Comparison of ENCODE assay signal across 8 cellular contexts in genomic region chr7:131108212-131108980, GRCh38.
DNase-seq lines count a peak whose midpoint lies in the region; ATAC-seq lines count a peak whose summit lies in the region.

No MANE protein-coding gene starts in this region.

- H3K27ac Mint-ChIP-seq in activated naive CD4-positive, alpha-beta T cell treated with anti-CD3 and anti-CD28 coated beads, Interleukin-2, amount 50 U/mL, for 24 hours, result peak overlapping the region; percentile 91

- no peaks in the 10 kb centered on the region for H3K27me3 Mint-ChIP-seq in activated naive CD4-positive, alpha-beta T cell treated with anti-CD3 and anti-CD28 coated beads, Interleukin-2, amount 50 U/mL, for 24 hours

- H3K4me3 ChIP-seq in mononuclear cell (ENCODE audit: low read length), result peak overlapping the region; percentile 97

- ATAC-seq in GM21619 (IDR thresholded peaks at IDR 0.05; ENCODE audit: unreplicated experiment), result no peak

- DNase-seq in activated naive CD4-positive, alpha-beta T cell treated with anti-CD3 and anti-CD28 coated beads, Interleukin-2, amount 50 U/mL, for 16 hours, result no peak
- DNase-seq in RKO (ENCODE audit: low spot score), result peak; percentile 81
- peak; percentile 58 to 77 for DNase-seq in dermis microvascular lymphatic vessel endothelial cell (ENCODE audit: low read depth in 2 of 2)
- DNase-seq in GF-D8 (lab: John Stamatoyannopoulos, UW), result no peak
- DNase-seq in NCI-H524 (lab: John Stamatoyannopoulos, UW), result no peak

- no peaks in the 10 kb centered on the region for H3K9me3 Mint-ChIP-seq in activated naive CD4-positive, alpha-beta T cell treated with anti-CD3 and anti-CD28 coated beads, Interleukin-2, amount 50 U/mL, for 24 hours

- H3K9me3 ChIP-seq in mononuclear cell (ENCODE audit: low read depth, low read length), result no peaks in the 10 kb centered on the region

- H3K4me1 ChIP-seq in mononuclear cell (ENCODE audit: insufficient read depth, low read length), result peaks cover 56% of the 10 kb centered on the region

- H3K4me3 Mint-ChIP-seq in activated naive CD4-positive, alpha-beta T cell treated with anti-CD3 and anti-CD28 coated beads, Interleukin-2, amount 50 U/mL, for 24 hours, result peak overlapping the region; percentile 97

- H3K27me3 ChIP-seq in mononuclear cell (ENCODE audit: insufficient read depth, low read length), result no peaks in the 10 kb centered on the region

- peaks cover 4% of the 10 kb centered on the region for H3K36me3 Mint-ChIP-seq in activated naive CD4-positive, alpha-beta T cell treated with anti-CD3 and anti-CD28 coated beads, Interleukin-2, amount 50 U/mL, for 24 hours

- H3K4me1 Mint-ChIP-seq in activated naive CD4-positive, alpha-beta T cell treated with anti-CD3 and anti-CD28 coated beads, Interleukin-2, amount 50 U/mL, for 24 hours, result peaks cover 54% of the 10 kb centered on the region

Comparison
In these comparisons a context has a peak if more than half of its experiments do, and no peak if none do; other contexts are left out.
1. DNase-seq: peak in RKO (single experiment) and dermis microvascular lymphatic vessel endothelial cell (2 of 2); none in activated naive CD4-positive, alpha-beta T cell treated with anti-CD3 and anti-CD28 coated beads, Interleukin-2, amount 50 U/mL, for 16 hours (single experiment), GF-D8 (single experiment) and NCI-H524 (0 of 2).